In the genomic region with DNA sequence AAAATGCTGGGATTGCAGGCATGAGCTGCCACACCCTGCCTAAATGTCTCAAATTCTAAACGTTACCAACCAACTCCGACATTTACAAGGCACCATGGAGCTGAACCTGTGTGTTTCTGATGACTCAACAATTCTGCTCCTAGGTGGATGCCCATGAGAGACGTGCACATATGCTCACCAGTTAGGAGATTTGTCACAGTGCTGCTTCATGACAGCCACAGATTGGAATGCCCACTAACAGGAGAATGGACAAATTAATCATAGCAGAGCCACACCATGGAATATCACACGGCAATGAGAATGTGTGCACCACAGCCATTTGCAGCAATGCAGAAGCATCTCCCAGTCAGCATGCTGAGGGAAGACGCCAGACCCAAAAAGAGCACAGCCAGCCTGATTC, we compare ENCODE assay signal across 21 cellular contexts. TPM values are rescaled to one million over a fixed set of nuclear protein-coding genes. Genes with fewer than 3 reads are reported as not detected.
A peak's percentile ranks its signal among the peaks of the same experiment; 100 is the strongest.
DNase-seq lines count a peak whose midpoint lies in the region; TF ChIP-seq lines count a peak whose summit lies in the region.
"Had no signal": no experiment of that assay in that cellular context is flagged by ENCODE, and none has a peak within 500 bp of the region (broad histone marks: within the 10 kb centered on the region; RNA-seq: fewer than 3 reads in every experiment).

No MANE protein-coding gene starts in this region.

- DNase-seq in AG08395 (ENCODE audit: low spot score) (peak; percentile 67), H7 (peak; percentile 16), RPMI7951 (ENCODE audit: low read depth) (peak; percentile 44), foreskin fibroblast (peak; percentile 15 to 18), ascending aorta (ENCODE audit: low spot score in 2 of 2) (no peak), NCI-H2227 (lab: John Stamatoyannopoulos, UW; ENCODE audit: unreplicated experiment) (no peak)
- no peak for DNase-seq in activated CD4-positive, alpha-beta T cell treated with anti-CD3 and anti-CD28 coated beads for 1 hour
- DNase-seq in stimulated activated CD8-positive, alpha-beta memory T cell treated with anti-CD3 and anti-CD28 coated beads, Interleukin-4, amount 100 ng/mL, for 48 hours, result no peak
- DNase-seq: activated CD4-positive, CD25-positive, alpha-beta regulatory T cell; activated CD8-positive, alpha-beta memory T cell treated with anti-CD3 and anti-CD28 coated beads for 24 hours; effector CD4-positive, alpha-beta T cell; hippocampal formation; left cardiac atrium; NCI-H1417 treated with DMSO at 0.1 percent for 48 hours; NCI-H226; retina; SHP77; stomach; uterus had no signal

- H3K27ac ChIP-seq in ascending aorta, result no peak overlapping the region
- H3K27ac ChIP-seq: neutrophil, stomach, uterus had no signal

- H3K27me3 ChIP-seq in H7 (ENCODE audit: control insufficient read depth, insufficient read depth, low read length) (no peaks in the 10 kb centered on the region), ascending aorta (no peaks in the 10 kb centered on the region)
- H3K27me3 ChIP-seq: uterus had no signal

- H3K36me3 ChIP-seq in H7 (replicated peaks; ENCODE audit: control insufficient read depth, insufficient read depth, low read length) (no peaks in the 10 kb centered on the region), ascending aorta (no peaks in the 10 kb centered on the region)
- H3K36me3 ChIP-seq: neutrophil, stomach, uterus had no signal

- H3K4me3 ChIP-seq in H7 (ENCODE audit: insufficient read depth, low read depth, low read length) (no peak overlapping the region), foreskin fibroblast (ENCODE audit: low read depth in 1 of 2, low read length in 2 of 2) (no peak overlapping the region), ascending aorta (no peak overlapping the region)
- H3K4me3 ChIP-seq: stomach, uterus had no signal

- intact Hi-C loops in ascending aorta (cut with DNase I), result no loop called here

- TF ChIP-seq CTCF in foreskin fibroblast (IDR thresholded peaks at IDR 0.05; ENCODE audit: low read depth, low read length) (no peak), ascending aorta (IDR thresholded peaks at IDR 0.05) (no peak)

- H3K9me3 ChIP-seq in ascending aorta, result no peaks in the 10 kb centered on the region
- H3K9me3 ChIP-seq: neutrophil, stomach, uterus had no signal

- no peaks in the 10 kb centered on the region for H3K4me1 ChIP-seq in ascending aorta
- H3K4me1 ChIP-seq: stomach, uterus had no signal

RNA-seq across cellular contexts. Expression of gene KCNG4, which starts 8.0 kb away (rescaled TPM):
- total RNA-seq in H7 (2014; rRNA removed; shearing (Covaris generic)), result not detected in 2 replicates
- total RNA-seq in RPMI7951 (2014; rRNA removed; shearing (Covaris generic)), result not detected in 2 replicates
- total RNA-seq in ascending aorta, result not detected
- total RNA-seq: left cardiac atrium; stomach; T-helper 2 cell treated with Interferon-gamma antibody and Interleukin-4, amounts not matched to agents 100 ng/mL and 5 ng/mL, for 36 hours; uterus had no signal

RNA-seq across cellular contexts. Expression of gene WFDC1, which starts 46.8 kb away (rescaled TPM):
- 0.59 and 0.97 TPM in 2 replicates for total RNA-seq in H7 (2014; rRNA removed; shearing (Covaris generic))
- total RNA-seq in RPMI7951 (2014; rRNA removed; shearing (Covaris generic)), result not detected in 2 replicates
- total RNA-seq in ascending aorta, result 126 TPM
- total RNA-seq: T-helper 2 cell treated with Interferon-gamma antibody and Interleukin-4, amounts not matched to agents 100 ng/mL and 5 ng/mL, for 36 hours had no signal

RNA-seq across cellular contexts. Expression of gene ADAD2, which starts 56.9 kb away (rescaled TPM):
- total RNA-seq in H7 (2014; rRNA removed; shearing (Covaris generic)), result 0.78 TPM in 1 of 2 replicates, not detected in the other
- not detected in 2 replicates for total RNA-seq in RPMI7951 (2014; rRNA removed; shearing (Covaris generic))
- total RNA-seq in ascending aorta, result not detected
- total RNA-seq: T-helper 2 cell treated with Interferon-gamma antibody and Interleukin-4, amounts not matched to agents 100 ng/mL and 5 ng/mL, for 36 hours had no signal

Comparison
In these comparisons a context has a peak if more than half of its experiments do, and no peak if none do; other contexts are left out.
1. DNase-seq: peak in AG08395 (single experiment), H7 (single experiment), RPMI7951 (single experiment) and foreskin fibroblast (2 of 2); none in activated CD4-positive, alpha-beta T cell treated with anti-CD3 and anti-CD28 coated beads for 1 hour (single experiment), stimulated activated CD8-positive, alpha-beta memory T cell treated with anti-CD3 and anti-CD28 coated beads, Interleukin-4, amount 100 ng/mL, for 48 hours (single experiment), ascending aorta (0 of 2) and NCI-H2227 (single experiment).
2. RNA of gene WFDC1, which starts 46.8 kb away (total RNA-seq): 126 TPM in ascending aorta (single experiment); 0.59 to 0.97 TPM in H7 and not detected in RPMI7951; every median in the first group is over 10 times any median in the second.